ENCODE assay signal across 8 cellular contexts in the genomic region with DNA sequence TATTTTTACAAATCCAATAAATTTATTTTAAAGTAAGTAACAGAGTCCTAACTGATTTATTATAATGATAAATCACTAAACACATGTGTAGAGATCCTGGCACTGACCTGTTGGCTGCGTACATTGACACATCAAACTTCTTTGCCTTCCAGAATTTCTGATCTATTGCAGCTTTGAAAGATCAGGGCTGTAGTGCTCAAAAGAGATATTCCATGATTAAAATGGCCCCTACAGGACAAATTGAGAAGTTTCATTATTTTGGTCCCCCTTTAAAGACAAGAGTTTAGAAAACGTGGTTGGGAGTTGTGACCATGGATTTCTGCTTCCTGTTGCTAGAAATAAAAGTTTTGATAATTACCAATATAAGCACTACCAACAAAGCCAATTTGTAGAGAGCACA.
A peak's percentile ranks its signal among the peaks of the same experiment; 100 is the strongest.
DNase-seq lines count a peak whose midpoint lies in the region; ATAC-seq, FAIRE-seq and TF ChIP-seq lines count a peak whose summit lies in the region.

No MANE protein-coding gene starts in this region.

- peak; percentile 12 for DNase-seq in G401 (ENCODE audit: low spot score)
- DNase-seq in NCI-H2029 (lab: John Stamatoyannopoulos, UW): peak; percentile 27
- peak; percentile 31 for DNase-seq in brain microvascular endothelial cell
- DNase-seq in left lobe of liver (ENCODE audit: low spot score): no peak
- DNase-seq in GM12892 (ENCODE audit: insufficient read length): no peak
- no peak for DNase-seq in amniotic stem cell (lab: John Stamatoyannopoulos, UW)

- H3K4me3 ChIP-seq in brain microvascular endothelial cell (ENCODE audit: low read depth, low read length): no peak overlapping the region

- TF ChIP-seq CTCF in brain microvascular endothelial cell (IDR thresholded peaks at IDR 0.05; ENCODE audit: low read depth, low read length, missing control alignments): peak; percentile 50

- no peaks in the 10 kb centered on the region for H3K27me3 ChIP-seq in brain microvascular endothelial cell (replicated peaks)

- in situ Hi-C loops in G401 (cut with HindIII; ENCODE audit: low sequenced_read_pairs) (loop anchor here (25.0 kb wide), 1 partner anchor 172 kb away; no protein-coding TSS in a partner anchor), brain microvascular endothelial cell (cut with HindIII; ENCODE audit: low pct_ligation_motif_present, low sequenced_read_pairs) (loop anchor here (25.0 kb wide), 1 partner anchor 172 kb away; no protein-coding TSS in a partner anchor)

- ATAC-seq in left lobe of liver (peak; percentile 87), GM18519 (IDR thresholded peaks at IDR 0.05; ENCODE audit: low FRiP score, unreplicated experiment) (no peak), GM18868 (IDR thresholded peaks at IDR 0.05; ENCODE audit: unreplicated experiment) (no peak)

- H3K27ac ChIP-seq in brain microvascular endothelial cell: no peak overlapping the region

- TF ChIP-seq POLR2A in GM12892 (IDR thresholded peaks at IDR 0.05; ENCODE audit: low read depth, low read length): no peak

- no peaks in the 10 kb centered on the region for H3K36me3 ChIP-seq in brain microvascular endothelial cell (replicated peaks)

- FAIRE-seq in GM12892 (lab: Jason Lieb, UNC): no peak

Comparison
In these comparisons a context has a peak if more than half of its experiments do, and no peak if none do; other contexts are left out.
1. DNase-seq: peak in G401 (single experiment), NCI-H2029 (single experiment) and brain microvascular endothelial cell (single experiment); none in left lobe of liver (single experiment), GM12892 (single experiment) and amniotic stem cell (single experiment).